1 cellular context compared by ENCODE assay signal in genomic region chr13:64723735-64724134, GRCh38.
TF ChIP-seq lines count a peak whose summit lies in the region.

No MANE protein-coding gene starts in this region.

TF ChIP-seq in H1, 55 proteins besides CTCF, POLR2A, EP300 and RAD21 (continued from another document):
- no peak for TF ChIP-seq SIRT6 (IDR thresholded peaks at IDR 0.05; ENCODE audit: low read length)
- no peak for TF ChIP-seq HDAC2 (IDR thresholded peaks at IDR 0.05; ENCODE audit: borderline replicate concordance in 1 of 2, low read depth in 2 of 2, low read length in 2 of 2)
- no peak for TF ChIP-seq TAF1 (IDR thresholded peaks at IDR 0.05; ENCODE audit: low read depth, low read length)
- TF ChIP-seq FOSL1 (IDR thresholded peaks at IDR 0.05; ENCODE audit: insufficient read depth, low read depth, low read length) = no peak
- TF ChIP-seq GTF2F1 (IDR thresholded peaks at IDR 0.05; ENCODE audit: borderline replicate concordance, low read depth, low read length) = no peak
- no peak for TF ChIP-seq NANOG (IDR thresholded peaks at IDR 0.05; ENCODE audit: insufficient read depth, low read depth, low read length, poor library complexity, severe bottlenecking)
- TF ChIP-seq MAX (IDR thresholded peaks at IDR 0.05) = no peak
- no peak for TF ChIP-seq RBBP5 (IDR thresholded peaks at IDR 0.05; ENCODE audit: borderline replicate concordance, low read depth, low read length)
- TF ChIP-seq POU5F1 (IDR thresholded peaks at IDR 0.05; ENCODE audit: low read depth, low read length) = no peak
- no peak for TF ChIP-seq CTBP2 (IDR thresholded peaks at IDR 0.05; ENCODE audit: borderline replicate concordance, insufficient read depth, insufficient read length, low read length)
- no peak for TF ChIP-seq ZNF274 (IDR thresholded peaks at IDR 0.05; ENCODE audit: borderline replicate concordance, extremely low read depth, low read length)
TF ChIP-seq in H1: peak in this region for 0.
